In genomic region chr10:92867235-92867634, GRCh38 we compare ENCODE assay signal across 34 cellular contexts.
"Had no signal": no experiment of that assay in that cellular context is flagged by ENCODE, and none has a peak within 500 bp of the region (broad histone marks: within the 10 kb centered on the region; RNA-seq: fewer than 3 reads in every experiment).

No MANE protein-coding gene starts in this region.

- H3K4me3 Mint-ChIP-seq: activated B cell treated with CpG ODN at 0.5 μM for 24 hours; activated CD8-positive, alpha-beta T cell treated with anti-CD3 and anti-CD28 coated beads for 36 hours; activated naive CD4-positive, alpha-beta T cell treated with anti-CD3 and anti-CD28 coated beads for 36 hours; activated T-cell treated with anti-CD3 and anti-CD28 coated beads, Interleukin-2, amount 50 U/mL, for 4 hours; activated T-helper 17 cell treated with anti-CD3 and anti-CD28 coated beads, Interleukin-2, amount 50 U/mL, for 72 hours; brain; dendritic cell treated with granulocyte-macrophage colony-stimulating factor and Interleukin-4, amounts not matched to agents 40 ng/mL and 50 ng/mL, for 4 days; endodermal cell; T-helper 17 cell; T-helper 2 cell treated with Interferon-gamma antibody and Interleukin-4, amounts not matched to agents 5 μg/mL and 100 μg/mL, for 36 hours had no signal

- H3K27ac Mint-ChIP-seq: activated B cell treated with CpG ODN at 0.5 μM for 24 hours; activated CD8-positive, alpha-beta T cell treated with anti-CD3 and anti-CD28 coated beads for 36 hours; activated naive CD4-positive, alpha-beta T cell treated with anti-CD3 and anti-CD28 coated beads for 36 hours; activated naive CD4-positive, alpha-beta T cell treated with anti-CD3 and anti-CD28 coated beads, Interleukin-2, amount 50 U/mL, for 72 hours; activated T-helper 17 cell treated with anti-CD3 and anti-CD28 coated beads, Interleukin-2, amount 50 U/mL, for 72 hours; brain; dendritic cell treated with granulocyte-macrophage colony-stimulating factor and Interleukin-4, amounts not matched to agents 40 ng/mL and 50 ng/mL, for 4 days; endodermal cell; T-helper 17 cell; T-helper 2 cell treated with Interferon-gamma antibody and Interleukin-4, amounts not matched to agents 5 μg/mL and 100 μg/mL, for 36 hours had no signal

- FAIRE-seq: frontal cortex had no signal

- ATAC-seq: activated CD4-positive, CD25-positive, alpha-beta regulatory T cell treated with anti-CD3 and anti-CD28 coated beads, Interleukin-2, amount 50 U/mL, for 24 hours; activated CD8-positive, alpha-beta T cell treated with anti-CD3 and anti-CD28 coated beads for 36 hours; activated naive CD4-positive, alpha-beta T cell treated with anti-CD3 and anti-CD28 coated beads, Interleukin-2, amount 50 U/mL, for 72 hours; activated T-cell treated with anti-CD3 and anti-CD28 coated beads, Interleukin-2, amount 50 U/mL, for 4 hours; activated T-helper 17 cell treated with anti-CD3 and anti-CD28 coated beads, Interleukin-2, amount 50 U/mL, for 72 hours; esophagus mucosa; T-helper 17 cell had no signal

- H3K36me3 Mint-ChIP-seq: activated naive CD4-positive, alpha-beta T cell treated with anti-CD3 and anti-CD28 coated beads, Interleukin-2, amount 50 U/mL, for 72 hours had no signal

- H3K27ac ChIP-seq: breast epithelium, cardiac muscle cell, coronary artery, dorsolateral prefrontal cortex, WERI-Rb-1 had no signal

- H3K27me3 ChIP-seq: adrenal gland, breast epithelium, cardiac muscle cell, dorsolateral prefrontal cortex had no signal

- H3K4me1 ChIP-seq: breast epithelium had no signal

- H3K4me3 ChIP-seq: adrenal gland, breast epithelium, cardiac muscle cell, coronary artery, dorsolateral prefrontal cortex had no signal

- H3K27me3 Mint-ChIP-seq: activated B cell treated with CpG ODN at 0.5 μM for 24 hours; activated CD8-positive, alpha-beta T cell treated with anti-CD3 and anti-CD28 coated beads for 36 hours; activated T-helper 17 cell treated with anti-CD3 and anti-CD28 coated beads, Interleukin-2, amount 50 U/mL, for 72 hours; brain; dendritic cell treated with granulocyte-macrophage colony-stimulating factor and Interleukin-4, amounts not matched to agents 40 ng/mL and 50 ng/mL, for 4 days; T-helper 17 cell had no signal

- DNase-seq: activated B cell treated with CpG ODN at 0.5 μM for 24 hours; activated CD4-positive, alpha-beta T cell treated with anti-CD3 and anti-CD28 coated beads for 48 hours; activated CD4-positive, alpha-beta T cell treated with anti-CD3 and anti-CD28 coated beads, Interleukin-2, amount 50 U/mL, for 1 hour; activated CD4-positive, alpha-beta T cell treated with anti-CD3 and anti-CD28 coated beads, Interleukin-2, amount 50 U/mL, for 48 hours; activated CD8-positive, alpha-beta memory T cell treated with anti-CD3 and anti-CD28 coated beads for 24 hours; activated CD8-positive, alpha-beta T cell treated with anti-CD3 and anti-CD28 coated beads for 36 hours; activated effector memory CD4-positive, alpha-beta T cell treated with Interleukin-2 at 50 U/mL for 16 hours; activated gamma-delta T cell treated with Interleukin-2 at 50 U/mL for 16 hours; activated naive CD4-positive, alpha-beta T cell treated with anti-CD3 and anti-CD28 coated beads for 36 hours; activated T-cell treated with anti-CD3 and anti-CD28 coated beads, Interleukin-2, amount 50 U/mL, for 4 hours; adrenal gland; amygdala; aorta; central memory CD4-positive, alpha-beta T cell; dorsolateral prefrontal cortex; effector memory CD4-positive, alpha-beta T cell; endodermal cell; foreskin fibroblast; head of caudate nucleus; T-helper 1 cell; T-helper 17 cell; T1000; WERI-Rb-1 had no signal

- H3K36me3 ChIP-seq: adrenal gland, breast epithelium, cardiac muscle cell, WERI-Rb-1 had no signal

- H3K9me3 Mint-ChIP-seq: activated B cell treated with CpG ODN at 0.5 μM for 24 hours; activated naive CD4-positive, alpha-beta T cell treated with anti-CD3 and anti-CD28 coated beads for 36 hours; activated naive CD4-positive, alpha-beta T cell treated with anti-CD3 and anti-CD28 coated beads, Interleukin-2, amount 50 U/mL, for 72 hours; activated T-cell treated with anti-CD3 and anti-CD28 coated beads, Interleukin-2, amount 50 U/mL, for 4 hours; activated T-helper 17 cell treated with anti-CD3 and anti-CD28 coated beads, Interleukin-2, amount 50 U/mL, for 72 hours; dendritic cell treated with granulocyte-macrophage colony-stimulating factor and Interleukin-4, amounts not matched to agents 40 ng/mL and 50 ng/mL, for 4 days; T-helper 2 cell treated with Interferon-gamma antibody and Interleukin-4, amounts not matched to agents 5 μg/mL and 100 μg/mL, for 36 hours had no signal

- H3K9me3 ChIP-seq: adrenal gland, breast epithelium had no signal
